ENCODE assay signal across 19 cellular contexts in genomic region chr15:96349933-96350292, GRCh38. TPM values are rescaled to one million over a fixed set of nuclear protein-coding genes. Genes with fewer than 3 reads are reported as not detected.
DNase-seq lines count a peak whose midpoint lies in the region; ATAC-seq and TF ChIP-seq lines count a peak whose summit lies in the region.
"Had no signal": no experiment of that assay in that cellular context is flagged by ENCODE, and none has a peak within 500 bp of the region (broad histone marks: within the 10 kb centered on the region; RNA-seq: fewer than 3 reads in every experiment).

No MANE protein-coding gene starts in this region.

- H2AFZ ChIP-seq in GM23248: peak overlapping the region; percentile 56

- intact Hi-C loops in left lung (cut with DNase I): loop anchor here in 1 of 2 donors (10.0 kb wide), 1 partner anchor 885 kb away; no protein-coding TSS in a partner anchor
- intact Hi-C loops in gastrocnemius medialis (cut with DNase I; ENCODE audit: low total_unique reads): loop anchor here (5.0 to 10.0 kb wide), 3 partner anchors 598 to 1093 kb away; no protein-coding TSS in a partner anchor

- DNase-seq in GM23248 (no peak), chondrocyte (ENCODE audit: low spot score) (no peak), left lung (no peak), gastrocnemius medialis (no peak), NCI-H2196 treated with DMSO at 0.1 percent for 48 hours (lab: John Stamatoyannopoulos, UW; ENCODE audit: unreplicated experiment) (no peak), iPS-NIHi11 (ENCODE audit: low spot score) (no peak), NCI-H146 (lab: John Stamatoyannopoulos, UW) (no peak)
- DNase-seq: activated CD8-positive, alpha-beta T cell treated with anti-CD3 and anti-CD28 coated beads, Interleukin-2, amount 10 ng/mL, durations not matched to agents 7 days and 5 days; Caco-2; GDM1; hypothalamus; MV-4-11; NCI-H2107; NCI-H82; SW 1271 had no signal

- H3K27ac Mint-ChIP-seq in chondrocyte (ENCODE audit: unreplicated experiment): peak overlapping the region; percentile 100
- H3K27ac Mint-ChIP-seq: activated CD8-positive, alpha-beta T cell treated with anti-CD3 and anti-CD28 coated beads, Interleukin-2, amount 10 ng/mL, durations not matched to agents 7 days and 5 days; activated T-helper 2 cell treated with anti-CD3 and anti-CD28 coated beads, Interferon-gamma antibody, Interleukin-2, Interleukin-4, amounts not matched to agents 10 μg/mL and 5 μg/mL and 100 μg/mL, durations not matched to agents 14 hours and 24 hours and 36 hours; natural killer cell treated with Interleukin-12 subunit alpha and Interleukin-12 subunit beta and Interleukin-15 and Interleukin-18, amount 100 ng/mL, for 72 hours had no signal

- H3K4me1 ChIP-seq in GM23248 (ENCODE audit: insufficient read depth): peaks cover 43% of the 10 kb centered on the region
- no peaks in the 10 kb centered on the region for H3K4me1 ChIP-seq in left lung
- H3K4me1 ChIP-seq in gastrocnemius medialis: peaks cover 0 to 11% of the 10 kb centered on the region in 2 donors
- H3K4me1 ChIP-seq: Caco-2 had no signal

- peak overlapping the region; percentile 36 for H3K9ac ChIP-seq in GM23248

- H3K36me3 ChIP-seq in GM23248 (ENCODE audit: low read depth) (no peaks in the 10 kb centered on the region), left lung (no peaks in the 10 kb centered on the region), gastrocnemius medialis (no peaks in the 10 kb centered on the region)

- TF ChIP-seq CTCF in chondrocyte (IDR thresholded peaks at IDR 0.05): no peak
- TF ChIP-seq CTCF in left lung (IDR thresholded peaks at IDR 0.05): no peak
- no peak for TF ChIP-seq CTCF in gastrocnemius medialis (IDR thresholded peaks at IDR 0.05 in 4 of 5, conservative IDR thresholded peaks at IDR 0.05 in 1 of 5)

- peaks cover 45% of the 10 kb centered on the region for H3F3A ChIP-seq in GM23248 (ENCODE audit: insufficient read depth)

- no peak overlapping the region for H3K4me3 Mint-ChIP-seq in chondrocyte (ENCODE audit: unreplicated experiment)
- H3K4me3 Mint-ChIP-seq: activated CD8-positive, alpha-beta T cell treated with anti-CD3 and anti-CD28 coated beads, Interleukin-2, amount 10 ng/mL, durations not matched to agents 7 days and 5 days; natural killer cell treated with Interleukin-12 subunit alpha and Interleukin-12 subunit beta and Interleukin-15 and Interleukin-18, amount 100 ng/mL, for 72 hours had no signal

- H3K4me3 ChIP-seq in GM23248: no peak overlapping the region
- no peak overlapping the region for H3K4me3 ChIP-seq in left lung
- H3K4me3 ChIP-seq in gastrocnemius medialis: no peak overlapping the region

- 28 to 50% methylated on average over 1 of the region's 1 CpG for WGBS in GM23248 (ENCODE audit: low coverage in 1 of 2, low lambda C conversion rate in 2 of 2, missing lambda C conversion rate in 2 of 2), 2 experiments

- peaks cover 82% of the 10 kb centered on the region for H3K4me1 Mint-ChIP-seq in chondrocyte (ENCODE audit: low read depth)

- H3K27me3 ChIP-seq in GM23248 (replicated peaks; ENCODE audit: insufficient read depth) (no peaks in the 10 kb centered on the region), left lung (peaks cover 0 to 100% of the 10 kb centered on the region in 2 donors), gastrocnemius medialis (peaks cover 0 to 5% (median 0%) of the 10 kb centered on the region in 3 donors)

- no peaks in the 10 kb centered on the region for H3K9me3 Mint-ChIP-seq in chondrocyte (ENCODE audit: low read depth)
- H3K9me3 Mint-ChIP-seq: activated T-helper 2 cell treated with anti-CD3 and anti-CD28 coated beads, Interferon-gamma antibody, Interleukin-2, Interleukin-4, amounts not matched to agents 10 μg/mL and 5 μg/mL and 100 μg/mL, durations not matched to agents 14 hours and 24 hours and 36 hours; natural killer cell treated with Interleukin-12 subunit alpha and Interleukin-12 subunit beta and Interleukin-15 and Interleukin-18, amount 100 ng/mL, for 72 hours had no signal

- H3K27ac ChIP-seq in GM23248 (peak overlapping the region; percentile 38), left lung (peak overlapping the region; percentile 1 to 88), gastrocnemius medialis (peak overlapping the region; percentile 29 to 96 (median 94))

- H3K36me3 Mint-ChIP-seq in chondrocyte (ENCODE audit: low read depth): peaks cover 3% of the 10 kb centered on the region

- no peaks in the 10 kb centered on the region for H3K27me3 Mint-ChIP-seq in chondrocyte (ENCODE audit: low read depth)

- no peak for ATAC-seq in left lung
- no peak for ATAC-seq in gastrocnemius medialis
- no peak for ATAC-seq in GM21619 (IDR thresholded peaks at IDR 0.05; ENCODE audit: unreplicated experiment)
- ATAC-seq: activated CD8-positive, alpha-beta T cell treated with anti-CD3 and anti-CD28 coated beads, Interleukin-2, amount 10 ng/mL, durations not matched to agents 7 days and 5 days; esophagus mucosa; natural killer cell treated with Interleukin-12 subunit alpha and Interleukin-12 subunit beta and Interleukin-15 and Interleukin-18, amount 100 ng/mL, for 72 hours had no signal

- H4K20me1 ChIP-seq in GM23248 (ENCODE audit: insufficient read depth): no peaks in the 10 kb centered on the region

- in situ Hi-C loops in GM23248 (cut with MboI) (loop anchor here (10.0 to 25.0 kb wide), 4 partner anchors 887 to 1688 kb away; no protein-coding TSS in a partner anchor), gastrocnemius medialis (cut with MboI; ENCODE audit: low sequenced_read_pairs in 4 of 4) (loop anchor here in 3 of 4 donors (10.0 to 25.0 kb wide), 7 partner anchors 235 to 1612 kb away; partner anchors contain the start of gene ARRDC4 (in 1 of the 3))

- H3K9me3 ChIP-seq in GM23248 (ENCODE audit: low read depth): no peaks in the 10 kb centered on the region
- no peaks in the 10 kb centered on the region for H3K9me3 ChIP-seq in left lung
- no peaks in the 10 kb centered on the region for H3K9me3 ChIP-seq in gastrocnemius medialis
- H3K9me3 ChIP-seq: Caco-2 had no signal

- H3K79me2 ChIP-seq in GM23248 (ENCODE audit: insufficient read depth): peaks cover 69% of the 10 kb centered on the region

- no peaks in the 10 kb centered on the region for H3K9me2 ChIP-seq in GM23248 (ENCODE audit: insufficient read depth)

- TF ChIP-seq POLR2A in gastrocnemius medialis (IDR thresholded peaks at IDR 0.05): no peak

- peak overlapping the region; percentile 34 for H3K4me2 ChIP-seq in GM23248 (ENCODE audit: unreplicated experiment)

RNA-seq across cellular contexts. Expression of gene NR2F2, which starts 19.4 kb away (rescaled TPM):
- total RNA-seq in GM23248 (2014; rRNA removed; shearing (Covaris generic)): 5.9 and 7.3 TPM in 2 replicates
- polyA plus RNA-seq in GM23248 (2016; fragmentation: Nextera tagmentation; extraction: Ambion mirVana): 23.8 and 25.1 TPM in 2 replicates
- total RNA-seq in chondrocyte: 151 to 169 TPM (median 167 TPM) in 3 replicates
- 10 to 100 TPM; 53.4 to 76.0 TPM for total RNA-seq in left lung
- total RNA-seq in gastrocnemius medialis: 10 to 100 TPM in 1 of 4 donors, 1 to 10 TPM in 3; 4.3 to 14.6 (median 9.3) TPM
- total RNA-seq: activated CD8-positive, alpha-beta T cell treated with anti-CD3 and anti-CD28 coated beads, Interleukin-2, amount 10 ng/mL, durations not matched to agents 7 days and 5 days; activated T-helper 2 cell treated with anti-CD3 and anti-CD28 coated beads, Interferon-gamma antibody, Interleukin-2, Interleukin-4, amounts not matched to agents 10 μg/mL and 5 μg/mL and 100 μg/mL, durations not matched to agents 14 hours and 24 hours and 36 hours; natural killer cell treated with Interleukin-12 subunit alpha and Interleukin-12 subunit beta and Interleukin-15 and Interleukin-18, amount 100 ng/mL, for 72 hours had no signal

Comparison
In these comparisons a context has a peak if more than half of its experiments do, and no peak if none do; other contexts are left out.
1. H3K27ac ChIP-seq: peak in every context shown above with its lines; median percentile 94 in gastrocnemius medialis; 44 in left lung; 38 in GM23248.